ENCODE assay signal across 26 cellular contexts in the genomic region with DNA sequence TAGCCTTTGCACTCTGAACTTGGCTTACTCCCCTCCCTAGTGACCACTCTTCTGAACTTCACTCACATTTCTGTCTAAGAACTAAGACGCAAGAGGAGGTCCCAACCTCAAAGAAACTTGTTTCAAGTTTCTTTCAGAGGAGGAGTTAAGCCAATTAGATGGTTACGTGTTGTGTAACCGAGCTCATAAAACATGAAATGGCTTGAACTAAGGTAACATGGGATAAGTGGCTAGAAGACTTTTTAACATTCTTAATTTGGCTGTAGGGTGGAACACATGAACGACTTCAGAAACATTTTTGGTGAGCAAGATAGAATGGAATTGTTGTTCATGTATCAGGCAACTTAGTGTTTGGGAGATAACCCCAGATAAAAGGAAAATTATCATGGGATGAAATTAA.
"Had no signal": no experiment of that assay in that cellular context is flagged by ENCODE, and none has a peak within 500 bp of the region (broad histone marks: within the 10 kb centered on the region; RNA-seq: fewer than 3 reads in every experiment).

No MANE protein-coding gene starts in this region.

- H3K36me3 ChIP-seq: colonic mucosa, esophagus muscularis mucosa, gastrocnemius medialis, neutrophil, pancreas, right lobe of liver, thyroid gland, vagina had no signal

- H3K4me3 Mint-ChIP-seq: dendritic cell treated with granulocyte-macrophage colony-stimulating factor and Interleukin-4, amounts not matched to agents 40 ng/mL and 50 ng/mL, for 4 days; endodermal cell; memory B cell; natural killer cell; neural crest cell; stimulated activated naive CD8-positive, alpha-beta T cell treated with anti-CD3 and anti-CD28 coated beads, Interleukin-15, amount 100 ng/mL, for 72 hours had no signal

- H3K4me2 ChIP-seq: smooth muscle cell had no signal

- H3K27ac Mint-ChIP-seq: dendritic cell treated with granulocyte-macrophage colony-stimulating factor and Interleukin-4, amounts not matched to agents 40 ng/mL and 50 ng/mL, for 4 days; endodermal cell; memory B cell; natural killer cell; stimulated activated naive CD8-positive, alpha-beta T cell treated with anti-CD3 and anti-CD28 coated beads, Interleukin-15, amount 100 ng/mL, for 72 hours had no signal

- DNase-seq: colonic mucosa; effector CD8-positive, alpha-beta T cell; endodermal cell; gastrocnemius medialis; head of caudate nucleus; kidney; natural killer cell; pancreas; right lobe of liver; stimulated activated CD4-positive, alpha-beta T cell treated with anti-CD3 and anti-CD28 coated beads, Interleukin-12 subunit alpha, Interleukin-12 subunit beta, amount 100 ng/mL, for 4 hours; stimulated activated CD4-positive, alpha-beta T cell treated with anti-CD3 and anti-CD28 coated beads, Interleukin-1b, Interleukin-23, amount 100 ng/mL, for 48 hours; stimulated activated CD4-positive, alpha-beta T cell treated with anti-CD3 and anti-CD28 coated beads, Interleukin-4, amount 100 ng/mL, for 1 hour; stimulated activated CD8-positive, alpha-beta memory T cell treated with anti-CD3 and anti-CD28 coated beads, Interleukin-4, amount 100 ng/mL, for 48 hours; stimulated activated naive CD4-positive, alpha-beta T cell; stimulated activated naive CD8-positive, alpha-beta T cell treated with anti-CD3 and anti-CD28 coated beads, Interleukin-15, amount 100 ng/mL, for 72 hours; thyroid gland; trophoblast cell had no signal

- H3K9me3 Mint-ChIP-seq: dendritic cell treated with granulocyte-macrophage colony-stimulating factor and Interleukin-4, amounts not matched to agents 40 ng/mL and 50 ng/mL, for 4 days; endodermal cell; natural killer cell; neural crest cell; stimulated activated naive CD8-positive, alpha-beta T cell treated with anti-CD3 and anti-CD28 coated beads, Interleukin-15, amount 100 ng/mL, for 72 hours had no signal

- H3K4me3 ChIP-seq: colonic mucosa, esophagus muscularis mucosa, gastrocnemius medialis, lung, pancreas, right lobe of liver, smooth muscle cell, thyroid gland, vagina had no signal

- H3K36me3 Mint-ChIP-seq: memory B cell, natural killer cell had no signal

- H3K27ac ChIP-seq: colonic mucosa, esophagus muscularis mucosa, gastrocnemius medialis, neutrophil, pancreas, right lobe of liver, thyroid gland, vagina had no signal

- H3K9me3 ChIP-seq: colonic mucosa, esophagus muscularis mucosa, gastrocnemius medialis, neutrophil, pancreas, right lobe of liver, thyroid gland, vagina had no signal

- H3K4me1 ChIP-seq: colonic mucosa, gastrocnemius medialis, pancreas, right lobe of liver, thyroid gland had no signal

- H3K4me1 Mint-ChIP-seq: endodermal cell; memory B cell; natural killer cell; neural crest cell; stimulated activated naive CD8-positive, alpha-beta T cell treated with anti-CD3 and anti-CD28 coated beads, Interleukin-15, amount 100 ng/mL, for 72 hours had no signal

- H3K27me3 ChIP-seq: colonic mucosa, esophagus muscularis mucosa, gastrocnemius medialis, neutrophil, pancreas, right lobe of liver, thyroid gland, vagina had no signal

- FAIRE-seq: kidney, pancreas had no signal

- ATAC-seq: left lobe of liver; natural killer cell; pancreas; right lobe of liver; stimulated activated naive CD8-positive, alpha-beta T cell treated with anti-CD3 and anti-CD28 coated beads, Interleukin-15, amount 100 ng/mL, for 72 hours had no signal
